In genomic region chr10:35896011-35896410, GRCh38 we compare ENCODE assay signal across 1 cellular context.
TF ChIP-seq lines count a peak whose summit lies in the region.

No MANE protein-coding gene starts in this region.

TF ChIP-seq in IMR-90, 13 proteins besides CTCF, POLR2A, EP300 and RAD21 (continued from another document):
- TF ChIP-seq, protein P1, sequence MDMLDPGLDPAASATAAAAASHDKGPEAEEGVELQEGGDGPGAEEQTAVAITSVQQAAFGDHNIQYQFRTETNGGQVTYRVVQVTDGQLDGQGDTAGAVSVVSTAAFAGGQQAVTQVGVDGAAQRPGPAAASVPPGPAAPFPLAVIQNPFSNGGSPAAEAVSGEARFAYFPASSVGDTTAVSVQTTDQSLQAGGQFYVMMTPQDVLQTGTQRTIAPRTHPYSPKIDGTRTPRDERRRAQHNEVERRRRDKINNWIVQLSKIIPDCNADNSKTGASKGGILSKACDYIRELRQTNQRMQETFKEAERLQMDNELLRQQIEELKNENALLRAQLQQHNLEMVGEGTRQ (IDR thresholded peaks at IDR 0.05; ENCODE audit: low read depth, low read length), result peak; percentile 11; the same call in 1 of the 2 replicates
- TF ChIP-seq BHLHE40 (IDR thresholded peaks at IDR 0.05; ENCODE audit: low read depth, low read length), result peak; percentile 54; the same call in 1 of the 2 replicates
- TF ChIP-seq MAFK (IDR thresholded peaks at IDR 0.05; ENCODE audit: low read depth, low read length), result no peak
- 0 out of 2 replicates have a peak, but pooled peaks have one; percentile 20 for TF ChIP-seq FOS (IDR thresholded peaks at IDR 0.05; ENCODE audit: low read depth, low read length)
